Comparison of ENCODE assay signal across 6 cellular contexts in genomic region chr16:30367349-30368009, GRCh38. TPM values are rescaled to one million over a fixed set of nuclear protein-coding genes. Genes with fewer than 3 reads are reported as not detected.
DNase-seq lines count a peak whose midpoint lies in the region; ATAC-seq and TF ChIP-seq lines count a peak whose summit lies in the region.

No MANE protein-coding gene starts in this region.

- TF ChIP-seq EP300 in gastroesophageal sphincter (IDR thresholded peaks at IDR 0.05) (no peak), transverse colon (IDR thresholded peaks at IDR 0.05; ENCODE audit: low read depth) (no peak)

- no peaks in the 10 kb centered on the region for H3K9me3 Mint-ChIP-seq in activated naive CD4-positive, alpha-beta T cell treated with anti-CD3 and anti-CD28 coated beads for 36 hours

- H3K27me3 ChIP-seq in gastroesophageal sphincter (no peaks in the 10 kb centered on the region), transverse colon (no peaks in the 10 kb centered on the region)

- H3K36me3 ChIP-seq in gastroesophageal sphincter = peaks cover 0 to 40% of the 10 kb centered on the region in 2 donors
- H3K36me3 ChIP-seq in transverse colon = peaks cover 0 to 11% (median 5%) of the 10 kb centered on the region in 4 donors

- H3K36me3 Mint-ChIP-seq in activated naive CD4-positive, alpha-beta T cell treated with anti-CD3 and anti-CD28 coated beads for 36 hours (ENCODE audit: low read depth) = peaks cover 19% of the 10 kb centered on the region

- TF ChIP-seq CTCF in gastroesophageal sphincter (IDR thresholded peaks at IDR 0.05) (no peak), transverse colon (IDR thresholded peaks at IDR 0.05) (no peak)

- H3K4me1 ChIP-seq in gastroesophageal sphincter = peaks cover 0 to 58% (median 21%) of the 10 kb centered on the region in 3 donors
- peaks cover 11 to 41% (median 33%) of the 10 kb centered on the region in 4 donors for H3K4me1 ChIP-seq in transverse colon

- no peaks in the 10 kb centered on the region for H3K27me3 Mint-ChIP-seq in activated naive CD4-positive, alpha-beta T cell treated with anti-CD3 and anti-CD28 coated beads for 36 hours (ENCODE audit: low read depth)

- intact Hi-C loops in activated naive CD4-positive, alpha-beta T cell treated with anti-CD3 and anti-CD28 coated beads for 36 hours (cut with micrococcal nuclease) = no loop called here
- intact Hi-C loops in transverse colon (cut with DNase I; ENCODE audit: low total_unique reads) = no loop called here

- CTCF ChIA-PET in activated naive CD4-positive, alpha-beta T cell treated with anti-CD3 and anti-CD28 coated beads for 36 hours (lab: Charles Lee) = interaction anchor here (1.1 to 2.4 kb wide), 2 partner anchors 10 to 248 kb away, joined by 3 to 7 read pairs; no protein-coding TSS in a partner anchor

- H3K4me1 Mint-ChIP-seq in activated naive CD4-positive, alpha-beta T cell treated with anti-CD3 and anti-CD28 coated beads for 36 hours (ENCODE audit: low read depth) = peaks cover 42% of the 10 kb centered on the region

- H3K27ac ChIP-seq in gastroesophageal sphincter = peak overlapping the region in 3 of 4 donors; percentile 86 to 97 (median 93)
- H3K27ac ChIP-seq in transverse colon = peak overlapping the region; percentile 85 to 92 (median 88)

- H3K9me3 ChIP-seq in gastroesophageal sphincter (no peaks in the 10 kb centered on the region), transverse colon (no peaks in the 10 kb centered on the region)

- no peak for ATAC-seq in gastroesophageal sphincter

- WGBS in gastroesophageal sphincter (ENCODE audit: low coverage in 1 of 2), 2 donors = 49 to 51% methylated on average over 9 of the region's 10 CpGs
- WGBS in transverse colon (ENCODE audit: low coverage in 1 of 2), 2 donors = 54 to 59% methylated on average over 8 to 10 of the region's 10 CpGs

- in situ Hi-C loops in transverse colon (cut with MboI; ENCODE audit: low pct_ligation_motif_present in 1 of 4, low pct_unique_long_range_greater_than_20kb in 1 of 4, low sequenced_read_pairs in 3 of 4) = no loop called here

- peak overlapping the region; percentile 25 for H3K27ac Mint-ChIP-seq in activated naive CD4-positive, alpha-beta T cell treated with anti-CD3 and anti-CD28 coated beads for 36 hours

- H3K4me3 ChIP-seq in gastroesophageal sphincter = peak overlapping the region; percentile 92 to 97
- peak overlapping the region in 3 of 4 donors; percentile 96 to 98 (median 98) for H3K4me3 ChIP-seq in transverse colon

- peak overlapping the region; percentile 94 for H3K4me3 Mint-ChIP-seq in activated naive CD4-positive, alpha-beta T cell treated with anti-CD3 and anti-CD28 coated beads for 36 hours

- no peak for TF ChIP-seq POLR2A in gastroesophageal sphincter (IDR thresholded peaks at IDR 0.05)
- no peak for TF ChIP-seq POLR2A in transverse colon (IDR thresholded peaks at IDR 0.05)

- no peak for DNase-seq in activated naive CD4-positive, alpha-beta T cell treated with anti-CD3 and anti-CD28 coated beads for 36 hours
- no peak for DNase-seq in activated naive CD4-positive, alpha-beta T cell treated with anti-CD3 and anti-CD28 coated beads, Interleukin-2, amount 50 U/mL, for 16 hours
- DNase-seq in transverse colon = no peak
- DNase-seq in T1000 (lab: John Stamatoyannopoulos, UW) = no peak
- no peak for DNase-seq in activated gamma-delta T cell (lab: John Stamatoyannopoulos, UW)

RNA-seq across cellular contexts. Expression of gene TBC1D10B, which starts 2.8 kb away (rescaled TPM):
- total RNA-seq in activated naive CD4-positive, alpha-beta T cell treated with anti-CD3 and anti-CD28 coated beads for 36 hours = 10 to 100 TPM; 36.6 to 38.4 TPM
- total RNA-seq in gastroesophageal sphincter = 10 to 100 TPM; 17.1 to 40.9 (median 20.4) TPM
- total RNA-seq in transverse colon = 10 to 100 TPM; 32.5 to 62.9 (median 40.3) TPM

RNA-seq across cellular contexts. Expression of gene MYL11, which starts 7.1 kb away (rescaled TPM):
- under 1 TPM; 0.67 to 0.86 TPM for total RNA-seq in activated naive CD4-positive, alpha-beta T cell treated with anti-CD3 and anti-CD28 coated beads for 36 hours
- not detected for total RNA-seq in gastroesophageal sphincter
- 1 to 10 TPM in 1 of 4 donors, not detected in 3; 6.3 TPM for total RNA-seq in transverse colon

RNA-seq across cellular contexts. Expression of gene CD2BP2, which starts 12.4 kb away (rescaled TPM):
- total RNA-seq in activated naive CD4-positive, alpha-beta T cell treated with anti-CD3 and anti-CD28 coated beads for 36 hours = 10 to 100 TPM; 39.2 to 41.4 TPM
- 10 to 100 TPM; 43.1 to 68.1 (median 54.3) TPM for total RNA-seq in gastroesophageal sphincter
- total RNA-seq in transverse colon = 10 to 100 TPM; 25.8 to 41.1 (median 33.0) TPM

RNA-seq across cellular contexts. Expression of gene SEPTIN1, which starts 14.9 kb away (rescaled TPM):
- 100 to 1,000 TPM; 133 to 134 TPM for total RNA-seq in activated naive CD4-positive, alpha-beta T cell treated with anti-CD3 and anti-CD28 coated beads for 36 hours
- total RNA-seq in gastroesophageal sphincter (1 to 10 TPM in 2 of 4 donors, under 1 TPM in 2; 0.59 to 2.2 (median 1.2) TPM), transverse colon (1 to 10 TPM; 2.8 to 9.8 (median 4.8) TPM)

RNA-seq across cellular contexts. Expression of gene ZNF48, which starts 27.7 kb away (rescaled TPM):
- 1 to 10 TPM; 5.3 to 6.0 TPM for total RNA-seq in activated naive CD4-positive, alpha-beta T cell treated with anti-CD3 and anti-CD28 coated beads for 36 hours
- total RNA-seq in gastroesophageal sphincter (10 to 100 TPM in 3 of 4 donors, 1 to 10 TPM in 1; 7.9 to 17.5 (median 12.2) TPM), transverse colon (10 to 100 TPM in 1 of 4 donors, 1 to 10 TPM in 2, not detected in 1; 5.8 to 10.5 (median 7.0) TPM)
